In the genomic region with DNA sequence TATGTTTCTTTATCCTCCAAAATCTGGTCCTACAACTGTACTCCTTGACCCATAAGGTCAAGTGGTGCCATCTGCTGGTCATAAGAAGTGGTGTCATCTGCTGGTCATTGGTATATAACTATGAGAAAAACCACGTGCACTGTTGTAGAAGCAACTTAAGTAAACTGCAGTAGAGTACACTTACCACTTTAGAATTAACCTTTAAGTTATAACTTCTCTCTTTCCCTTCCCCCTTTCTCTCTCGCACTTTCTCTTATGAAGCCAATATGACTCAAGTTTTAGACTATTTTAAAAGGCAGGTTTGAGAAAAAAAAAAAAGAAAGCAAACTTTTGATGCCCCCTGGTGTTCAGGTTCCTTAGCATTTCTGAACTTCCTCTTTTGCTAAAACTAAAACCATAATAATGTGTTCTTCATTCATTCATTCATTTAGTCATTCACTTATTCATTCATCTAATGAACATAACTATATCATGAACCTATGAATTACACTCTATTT, we compare ENCODE assay signal across 8 cellular contexts. TPM values are rescaled to one million over a fixed set of nuclear protein-coding genes. Genes with fewer than 3 reads are reported as not detected.
DNase-seq lines count a peak whose midpoint lies in the region; ATAC-seq and TF ChIP-seq lines count a peak whose summit lies in the region.

No MANE protein-coding gene starts in this region.

- peak overlapping the region; percentile 52 for H2AFZ ChIP-seq in fibroblast of lung (ENCODE audit: low read length)

- peaks cover 34% of the 10 kb centered on the region for H3K27me3 Mint-ChIP-seq in nephron progenitor cell (ENCODE audit: low read depth, poor library complexity)

- peak overlapping the region; percentile 33 to 47 (median 40) for H3K4me3 ChIP-seq in fibroblast of lung (replicated peaks in 1 of 4; ENCODE audit: control extremely low read depth in 1 of 4, insufficient read depth in 1 of 4, low read depth in 3 of 4, low read length in 4 of 4)

- H3K9ac ChIP-seq in fibroblast of lung (ENCODE audit: insufficient read depth, low read length), result no peak overlapping the region

- no peaks in the 10 kb centered on the region for H3K79me2 ChIP-seq in fibroblast of lung (ENCODE audit: control insufficient read depth, insufficient read depth, low read length)

- peak overlapping the region; percentile 60 for H3K4me3 Mint-ChIP-seq in nephron progenitor cell

- H3K27ac Mint-ChIP-seq in nephron progenitor cell, result no peak overlapping the region

- no peaks in the 10 kb centered on the region for H3K4me1 ChIP-seq in fibroblast of lung (ENCODE audit: control insufficient read depth, extremely low read depth, insufficient read depth, low read length)

- H3K9me3 Mint-ChIP-seq in nephron progenitor cell, result no peaks in the 10 kb centered on the region

- TF ChIP-seq CTCF in fibroblast of lung (conservative IDR thresholded peaks at IDR 0.05 in 1 of 2, IDR thresholded peaks at IDR 0.05 in 1 of 2; ENCODE audit: low read depth in 1 of 2, low read length in 2 of 2) (peak; percentile 54 to 79), nephron progenitor cell (IDR thresholded peaks at IDR 0.05) (peak; percentile 82)

- no peaks in the 10 kb centered on the region for H3K4me1 Mint-ChIP-seq in nephron progenitor cell

- no peaks in the 10 kb centered on the region for H3K9me3 ChIP-seq in fibroblast of lung (ENCODE audit: control insufficient read depth, insufficient read depth, low read depth, low read length)

- no peaks in the 10 kb centered on the region for H3K27me3 ChIP-seq in fibroblast of lung (ENCODE audit: control insufficient read depth, insufficient read depth, low read length)

- peak; percentile 56 for DNase-seq in D341Med (ENCODE audit: low spot score)
- peak; percentile 84 for DNase-seq in NCI-H460 (ENCODE audit: extremely low read depth, low read depth)
- DNase-seq in activated CD8-positive, alpha-beta memory T cell treated with anti-CD3 and anti-CD28 coated beads, Interleukin-2, amount 50 U/mL, for 4 hours, result peak; percentile 45
- DNase-seq in fibroblast of lung (ENCODE audit: low read depth in 2 of 2), result peak; percentile 92 to 95
- DNase-seq in nephron progenitor cell, result peak; percentile 52
- no peak for DNase-seq in NOMO-1 treated with dmso at 0.1 percent for 144 hours (lab: John Stamatoyannopoulos, UW; ENCODE audit: unreplicated experiment)

- ATAC-seq in GM19395 (IDR thresholded peaks at IDR 0.05; ENCODE audit: unreplicated experiment) (peak; percentile 100), HG03439 (IDR thresholded peaks at IDR 0.05; ENCODE audit: unreplicated experiment) (peak; percentile 99)

- H3K4me2 ChIP-seq in fibroblast of lung (ENCODE audit: extremely low read depth, insufficient read depth, low read length), result peak overlapping the region; percentile 51

- H3K36me3 Mint-ChIP-seq in nephron progenitor cell (ENCODE audit: low read depth), result no peaks in the 10 kb centered on the region

- no peaks in the 10 kb centered on the region for H4K20me1 ChIP-seq in fibroblast of lung (ENCODE audit: control insufficient read depth, extremely low read depth, insufficient read depth, low read length)

- H3K36me3 ChIP-seq in fibroblast of lung (ENCODE audit: control insufficient read depth, insufficient read depth, low read length), result no peaks in the 10 kb centered on the region

- H3K27ac ChIP-seq in fibroblast of lung (ENCODE audit: insufficient read depth, low read length), result no peak overlapping the region

RNA-seq across cellular contexts. Expression of a gene that starts 12.8 kb away (rescaled TPM):
- total RNA-seq in NCI-H460 (2014; rRNA removed; shearing (Covaris generic)), result 43.7 and 55.3 TPM in 2 replicates
- polyA plus RNA-seq in NCI-H460 (2014; cell fraction: nucleus; rRNA removed), result 36.2 and 128 TPM in 2 replicates
- 27.6 and 28.8 TPM in 2 replicates for total RNA-seq in fibroblast of lung
- 20.0 and 31.1 TPM in 2 replicates for polyA plus RNA-seq in fibroblast of lung
- polyA plus RNA-seq in fibroblast of lung (2012), result 15.9 and 26.2 TPM in 2 replicates
- polyA minus RNA-seq in fibroblast of lung (ENCODE audit: low replicate concordance), result 21.1 and 22.6 TPM in 2 replicates
